Comparison of ENCODE assay signal across 8 cellular contexts in the genomic region with DNA sequence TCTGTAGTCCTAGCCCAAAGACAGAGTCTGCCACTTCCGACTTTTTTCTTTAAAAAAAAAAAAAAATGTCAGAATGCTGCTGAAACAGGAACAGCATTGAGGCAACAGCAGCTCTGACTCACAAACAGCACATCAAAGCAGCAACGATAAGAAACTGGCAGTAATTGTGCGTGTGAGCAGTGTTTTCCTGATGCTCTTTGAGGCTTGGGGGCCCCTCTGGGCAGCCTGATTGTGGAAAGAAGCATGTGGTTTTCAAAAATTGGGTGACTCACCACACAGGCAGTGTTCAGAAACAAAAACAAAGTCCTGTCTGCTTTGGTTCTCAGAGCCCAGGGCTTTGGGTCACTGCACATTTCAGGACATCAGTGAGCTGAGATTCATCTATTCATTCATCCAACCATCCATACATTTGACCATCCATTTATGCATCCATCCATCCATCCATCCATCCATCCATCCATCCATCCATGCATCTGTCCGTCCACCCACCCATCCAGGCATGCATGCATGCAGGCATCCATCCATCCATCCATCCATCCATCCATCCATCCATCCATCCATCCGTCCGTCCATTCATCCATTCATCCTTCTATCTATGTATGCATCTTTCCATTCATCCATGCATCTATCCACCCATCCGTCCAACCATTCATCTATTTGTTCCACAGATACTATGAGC.
DNase-seq lines count a peak whose midpoint lies in the region; ATAC-seq and TF ChIP-seq lines count a peak whose summit lies in the region.

No MANE protein-coding gene starts in this region.

- no peak overlapping the region for H3K4me3 Mint-ChIP-seq in type B pancreatic cell

- no peak overlapping the region for H3K27ac Mint-ChIP-seq in type B pancreatic cell

- H3K9me3 Mint-ChIP-seq in type B pancreatic cell = no peaks in the 10 kb centered on the region

- peaks cover 41% of the 10 kb centered on the region for H3K27me3 Mint-ChIP-seq in type B pancreatic cell

- TF ChIP-seq CTCF in type B pancreatic cell (conservative IDR thresholded peaks at IDR 0.05) = no peak

- intact Hi-C loops in Right ventricle myocardium superior (cut with DNase I) = no loop called here

- peaks cover 12% of the 10 kb centered on the region for H3K4me1 Mint-ChIP-seq in type B pancreatic cell (ENCODE audit: unreplicated experiment)

- ATAC-seq in HG02938 (IDR thresholded peaks at IDR 0.05; ENCODE audit: unreplicated experiment) (peak; percentile 55), Right ventricle myocardium superior (ENCODE audit: poor library complexity) (peak; percentile 61)

- no peaks in the 10 kb centered on the region for H3K36me3 Mint-ChIP-seq in type B pancreatic cell

- DNase-seq in EL (peak; percentile 98), SIG-M5 (lab: John Stamatoyannopoulos, UW) (peak; percentile 78), Right ventricle myocardium superior (peak; percentile 60), NCI-H2107 treated with DMSO at 0.1 percent for 48 hours (lab: John Stamatoyannopoulos, UW; ENCODE audit: unreplicated experiment) (no peak), type B pancreatic cell (ENCODE audit: extremely low spot score, unreplicated experiment) (no peak)
- DNase-seq in activated effector memory CD4-positive, alpha-beta T cell treated with Interleukin-2 at 50 U/mL for 16 hours = peak; percentile 76
- peak; percentile 44 to 71 for DNase-seq in stimulated activated CD4-positive, alpha-beta T cell treated with anti-CD3 and anti-CD28 coated beads, Interleukin-15, amount 100 ng/mL, for 1 hour (ENCODE audit: low read depth in 1 of 2, low spot score in 1 of 2)

Comparison
In these comparisons a context has a peak if more than half of its experiments do, and no peak if none do; other contexts are left out.
1. DNase-seq: peak in EL (single experiment), SIG-M5 (single experiment), activated effector memory CD4-positive, alpha-beta T cell treated with Interleukin-2 at 50 U/mL for 16 hours (single experiment), Right ventricle myocardium superior (single experiment) and stimulated activated CD4-positive, alpha-beta T cell treated with anti-CD3 and anti-CD28 coated beads, Interleukin-15, amount 100 ng/mL, for 1 hour (2 of 2); none in NCI-H2107 treated with DMSO at 0.1 percent for 48 hours (single experiment) and type B pancreatic cell (single experiment).